ENCODE assay signal across 22 cellular contexts in the genomic region with DNA sequence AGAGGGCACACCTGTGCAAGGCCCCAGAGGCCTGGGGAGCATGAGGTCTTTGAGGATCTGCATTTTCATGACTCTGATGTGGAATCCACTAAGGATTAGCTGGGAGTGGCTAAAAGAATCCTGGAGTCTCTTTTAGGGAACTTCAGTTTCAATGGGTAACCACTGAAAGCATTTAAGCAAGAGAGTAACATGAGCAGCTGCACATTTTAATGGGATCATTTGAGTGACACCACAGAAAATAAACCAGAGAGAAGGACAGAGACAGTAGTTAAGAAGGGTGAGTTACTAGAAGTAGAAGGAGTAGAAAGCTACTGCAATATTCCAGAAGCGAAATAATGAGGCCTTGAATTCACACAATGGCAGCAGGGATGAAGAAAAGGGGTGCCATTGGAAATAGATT.
"Had no signal": no experiment of that assay in that cellular context is flagged by ENCODE, and none has a peak within 500 bp of the region (broad histone marks: within the 10 kb centered on the region; RNA-seq: fewer than 3 reads in every experiment).

No MANE protein-coding gene starts in this region.

- ATAC-seq: activated CD4-positive, CD25-positive, alpha-beta regulatory T cell treated with anti-CD3 and anti-CD28 coated beads, Interleukin-2, amount 50 U/mL, for 24 hours; body of pancreas; gastroesophageal sphincter; left cardiac atrium; naive thymus-derived CD8-positive, alpha-beta T cell; right cardiac atrium; stimulated activated naive CD8-positive, alpha-beta T cell treated with anti-CD3 and anti-CD28 coated beads, Interleukin-15, Interleukin-2, amounts not matched to agents 100 U/mL and 50 U/mL, for 24 hours had no signal

- H3K27ac Mint-ChIP-seq: activated naive CD4-positive, alpha-beta T cell treated with anti-CD3 and anti-CD28 coated beads, Interleukin-2, amount 50 U/mL, for 24 hours; naive thymus-derived CD8-positive, alpha-beta T cell had no signal

- H3K4me3 ChIP-seq: adrenal gland, body of pancreas, colonic mucosa, gastroesophageal sphincter, thoracic aorta had no signal

- H3K27me3 Mint-ChIP-seq: activated naive CD4-positive, alpha-beta T cell treated with anti-CD3 and anti-CD28 coated beads, Interleukin-2, amount 50 U/mL, for 24 hours; naive thymus-derived CD8-positive, alpha-beta T cell had no signal

- H3K4me1 ChIP-seq: colonic mucosa had no signal

- H3K27me3 ChIP-seq: adrenal gland, body of pancreas, colonic mucosa, gastroesophageal sphincter had no signal

- H3K4me3 Mint-ChIP-seq: activated naive CD4-positive, alpha-beta T cell treated with anti-CD3 and anti-CD28 coated beads, Interleukin-2, amount 50 U/mL, for 24 hours; naive thymus-derived CD8-positive, alpha-beta T cell had no signal

- H3K27ac ChIP-seq: adrenal gland, colonic mucosa, gastroesophageal sphincter, thoracic aorta, WERI-Rb-1 had no signal

- DNase-seq: activated CD4-positive, alpha-beta T cell treated with anti-CD3 and anti-CD28 coated beads for 48 hours; activated CD4-positive, alpha-beta T cell treated with anti-CD3 and anti-CD28 coated beads, Interleukin-2, amount 50 U/mL, for 48 hours; activated CD8-positive, alpha-beta memory T cell treated with anti-CD3 and anti-CD28 coated beads for 24 hours; activated gamma-delta T cell treated with Interleukin-2 at 50 U/mL for 16 hours; aorta; body of pancreas; colonic mucosa; effector memory CD4-positive, alpha-beta T cell; hippocampal formation; left cardiac atrium; mammary epithelial cell; naive thymus-derived CD8-positive, alpha-beta T cell; right cardiac atrium; stimulated activated CD4-positive, alpha-beta T cell treated with anti-CD3 and anti-CD28 coated beads, Interleukin-2, amount 100 ng/mL, for 48 hours; stimulated activated naive CD8-positive, alpha-beta T cell treated with anti-CD3 and anti-CD28 coated beads, Interleukin-15, Interleukin-2, amounts not matched to agents 100 U/mL and 50 U/mL, for 24 hours; trophoblast cell; WERI-Rb-1 had no signal

- H3K9me3 Mint-ChIP-seq: activated naive CD4-positive, alpha-beta T cell treated with anti-CD3 and anti-CD28 coated beads, Interleukin-2, amount 50 U/mL, for 24 hours; naive thymus-derived CD8-positive, alpha-beta T cell had no signal

- H3K36me3 ChIP-seq: adrenal gland had no signal

- H3K9me3 ChIP-seq: adrenal gland, body of pancreas, colonic mucosa, gastroesophageal sphincter, thoracic aorta had no signal
